ENCODE assay signal across 8 cellular contexts in the genomic region with DNA sequence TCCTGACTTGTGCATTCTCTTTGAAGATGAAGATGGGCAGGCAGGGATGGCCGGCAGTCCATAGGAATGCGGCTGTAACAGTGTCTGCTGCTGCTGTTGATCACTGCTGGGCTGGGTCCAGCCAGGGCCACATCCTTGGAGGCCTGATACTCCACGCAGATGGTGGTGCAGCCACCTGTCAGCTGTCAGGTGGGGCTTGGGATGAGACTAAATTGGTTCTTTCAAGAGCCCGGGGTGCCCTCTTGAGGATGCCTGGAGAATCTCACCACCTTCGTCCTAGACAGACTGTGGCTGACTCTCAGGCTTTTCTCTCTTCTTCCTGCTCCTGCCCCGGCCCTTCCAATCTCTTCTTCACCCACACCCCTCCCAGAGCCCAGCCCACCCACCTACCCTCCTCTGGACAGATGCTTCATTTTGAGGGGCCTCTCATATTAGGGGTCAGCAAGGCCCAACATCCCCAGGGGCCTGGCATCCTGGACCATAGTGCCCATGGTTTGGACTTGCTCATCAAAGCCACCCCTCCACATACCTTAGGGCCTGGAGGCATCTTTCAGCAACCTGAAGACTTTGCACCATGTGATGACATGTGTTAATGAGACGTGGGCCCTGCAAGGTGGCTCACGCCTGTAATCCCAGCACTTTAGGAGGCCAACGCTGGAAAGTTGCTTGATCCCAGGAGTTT. TPM values are rescaled to one million over a fixed set of nuclear protein-coding genes. Genes with fewer than 3 reads are reported as not detected.
DNase-seq lines count a peak whose midpoint lies in the region; ATAC-seq, FAIRE-seq and TF ChIP-seq lines count a peak whose summit lies in the region.

No MANE protein-coding gene starts in this region.

- peak; percentile 33 for DNase-seq in NK-92 treated with Interleukin-12 subunit alpha and Interleukin-12 subunit beta, amount 100 ng/mL, for 24 hours (lab: John Stamatoyannopoulos, UW)
- DNase-seq in NK-92 (lab: John Stamatoyannopoulos, UW; ENCODE audit: unreplicated experiment) (no peak), NCI-H1436 (lab: John Stamatoyannopoulos, UW) (peak; percentile 77), T-helper 2 cell (peak in 4 of 5 experiments; percentile 30 to 58 (median 35)), K562 (ENCODE audit: extremely low read depth in 1 of 4, low spot score in 3 of 4) (peak; percentile 59 to 68 (median 63)), left kidney (ENCODE audit: low read depth, low spot score) (peak; percentile 72), GF-D8 (lab: John Stamatoyannopoulos, UW) (no peak)
- DNase-seq in stimulated activated CD4-positive, alpha-beta T cell treated with anti-CD3 and anti-CD28 coated beads, TNF-alpha, amount 100 ng/mL, for 24 hours (ENCODE audit: low read depth in 3 of 3) = peak; percentile 20 to 61 (median 37)

- no peaks in the 10 kb centered on the region for H3K79me2 ChIP-seq in K562 (ENCODE audit: control insufficient read depth, insufficient read depth, low read length)

- peaks cover 0 to 29% of the 10 kb centered on the region in 2 experiments; a peak in 3 of 5 replicates for H3K27me3 ChIP-seq in K562 (ENCODE audit: control insufficient read depth in 2 of 2, insufficient read depth in 2 of 2, low read length in 2 of 2)

- POLR2A ChIA-PET in K562 (lab: Yijun Ruan, JAX) = interaction anchor here (0.6 to 1.4 kb wide), 5 partner anchors 18 to 919 kb away, joined by 3 to 5 read pairs (median 4); a partner anchor contains a TSS

- H3K4me1 ChIP-seq in K562 (replicated peaks in 1 of 2; ENCODE audit: control insufficient read depth in 2 of 2, insufficient read depth in 2 of 2, low read length in 2 of 2) = peaks cover 0 to 6% of the 10 kb centered on the region in 2 experiments; a peak in 1 of 5 replicates

- in situ Hi-C loops in K562 (cut with MboI) = no loop called here

- WGBS in K562 (ENCODE audit: insufficient coverage, low coverage, missing lambda C conversion rate) = 9% methylated on average over 8 of the region's 9 CpGs

- peak; percentile 95 for ATAC-seq in K562

- TF ChIP-seq POLR2A in K562 (conservative IDR thresholded peaks at IDR 0.05) = no peak

- no peak overlapping the region for H3K4me3 ChIP-seq in K562

- no peak for TF ChIP-seq EP300 in K562 (IDR thresholded peaks at IDR 0.05; ENCODE audit: low read length)

- TF ChIP-seq CTCF in K562 (IDR thresholded peaks at IDR 0.05 in 2 of 3, conservative IDR thresholded peaks at IDR 0.05 in 1 of 3; ENCODE audit: insufficient read depth in 2 of 3, low read depth in 1 of 3, low read length in 3 of 3) = peak; percentile 71 to 81 (median 81)

- H3K36me3 ChIP-seq in K562 (ENCODE audit: control insufficient read depth, insufficient read depth, low read length) = peaks cover 2% of the 10 kb centered on the region; the same call in 1 of the 3 replicates

- FAIRE-seq in K562 (lab: Jason Lieb, UNC) = peak; percentile 94

- H3K27ac ChIP-seq in K562 (ENCODE audit: extremely low read depth, low read depth, low read length) = no peak overlapping the region

- no peak overlapping the region for H3K4me2 ChIP-seq in K562 (ENCODE audit: insufficient read depth, low read length)

- H3K9me1 ChIP-seq in K562 (ENCODE audit: control insufficient read depth, insufficient read depth, low read length) = no peaks in the 10 kb centered on the region

- no peak overlapping the region for H2AFZ ChIP-seq in K562 (ENCODE audit: low read depth, low read length)

- CTCF ChIA-PET in K562 (lab: Yijun Ruan, JAX; ENCODE audit: low intra/inter-chr PET ratio) = interaction anchor here (0.6 to 1.2 kb wide), 3 partner anchors 26 to 103 kb away, joined by 3 to 6 read pairs (median 4); no protein-coding TSS in a partner anchor

- no peak overlapping the region for H3K9ac ChIP-seq in K562 (ENCODE audit: insufficient read depth in 1 of 2, low read depth in 2 of 2, low read length in 2 of 2)

- intact Hi-C loops in K562 (cut with micrococcal nuclease) = loop anchor here (1.0 to 5.0 kb wide), 2 partner anchors 26 to 105 kb away; no protein-coding TSS in a partner anchor

- H3K9me3 ChIP-seq in K562 (replicated peaks; ENCODE audit: control insufficient read depth, insufficient read depth, low read depth, low read length) = no peaks in the 10 kb centered on the region

- TF ChIP-seq RAD21 in K562 (CRISPR knock-in tag; conservative IDR thresholded peaks at IDR 0.05 in 1 of 2, IDR thresholded peaks at IDR 0.05 in 1 of 2) = peak; percentile 40 to 64

- no TSS peak for BruUV-seq in K562 (replicated peaks; lab: Mats Ljungman, UMichigan)

- H4K20me1 ChIP-seq in K562 (replicated peaks; ENCODE audit: control insufficient read depth, insufficient read depth, low read length) = peaks cover 16% of the 10 kb centered on the region; the same call in 1 of the 2 replicates

RNA-seq across cellular contexts. Expression of a gene that starts 19.1 kb away (rescaled TPM):
- 62.5 and 143 TPM in 2 replicates for total RNA-seq in K562 (2011; cell fraction: chromatin; rRNA removed; ENCODE audit: low replicate concordance)
- 91.2 and 91.6 TPM in 2 replicates for total RNA-seq in K562 (2011; cell fraction: nucleolus; rRNA removed)
- total RNA-seq in K562 (2011; cell fraction: nucleoplasm; rRNA removed) = 59.7 and 61.4 TPM in 2 replicates
- total RNA-seq in K562 (2014; rRNA removed) (6.1 and 7.3 TPM in 2 replicates), K562 (2014; rRNA removed; fragmentation: Illumina TruSeq; extraction: Trizol) (2.4 and 2.9 TPM in 2 replicates), K562 (2015; rRNA removed; fragmentation: Illumina TruSeq; extraction: Trizol) (5.8 and 6.7 TPM in 2 replicates), K562 (2021) (11.5 and 11.9 TPM in 2 replicates)
- polyA plus RNA-seq in K562 (2011; rRNA removed) (5.3 and 15.3 TPM in 2 replicates), K562 (2014; fragmentation: Illumina TruSeq; extraction: Trizol) (5.9 and 7.7 TPM in 2 replicates), K562 (2014; fragmentation: Nextera tagmentation; extraction: Ambion mirVana) (under 1 TPM; 0.32 to 0.48 TPM), K562 (2014; rRNA removed) (9.7 and 9.8 TPM in 2 replicates)
- polyA plus RNA-seq in K562 (2011; cell fraction: cytosol; rRNA removed) = 4.4 and 5.7 TPM in 2 replicates
- polyA plus RNA-seq in K562 (2011; cell fraction: nucleus; rRNA removed) = 122 and 141 TPM in 2 replicates
- polyA plus RNA-seq in K562 (2012) = 9.6 and 15.9 TPM in 2 replicates
- 4.7 and 5.6 TPM in 2 replicates for polyA minus RNA-seq in K562 (2011; rRNA and poly(A)+ RNA removed)
- polyA minus RNA-seq in K562 (2011; cell fraction: cytosol; rRNA and poly(A)+ RNA removed) = 8.6 and 9.9 TPM in 2 replicates
- 38.2 and 40.1 TPM in 2 replicates for polyA minus RNA-seq in K562 (2011; cell fraction: nucleus; rRNA and poly(A)+ RNA removed)

RNA-seq across cellular contexts. Expression of a gene that starts 28.9 kb away (rescaled TPM):
- 25.1 and 49.5 TPM in 2 replicates for total RNA-seq in K562 (2011; cell fraction: chromatin; rRNA removed; ENCODE audit: low replicate concordance)
- total RNA-seq in K562 (2011; cell fraction: nucleolus; rRNA removed) = 40.0 and 45.0 TPM in 2 replicates
- 37.7 and 40.2 TPM in 2 replicates for total RNA-seq in K562 (2011; cell fraction: nucleoplasm; rRNA removed)
- total RNA-seq in K562 (2014; rRNA removed) (68.6 and 83.9 TPM in 2 replicates), K562 (2014; rRNA removed; fragmentation: Illumina TruSeq; extraction: Trizol) (46.9 and 50.2 TPM in 2 replicates), K562 (2015; rRNA removed; fragmentation: Illumina TruSeq; extraction: Trizol) (52.3 and 53.1 TPM in 2 replicates), K562 (2021) (71.2 and 82.9 TPM in 2 replicates)
- polyA plus RNA-seq in K562 (2011; rRNA removed) (67.3 and 101 TPM in 2 replicates), K562 (2014; fragmentation: Illumina TruSeq; extraction: Trizol) (105 and 108 TPM in 2 replicates), K562 (2014; fragmentation: Nextera tagmentation; extraction: Ambion mirVana) (10 to 100 TPM; 27.8 to 47.8 TPM), K562 (2014; rRNA removed) (67.4 and 83.9 TPM in 2 replicates)
- polyA plus RNA-seq in K562 (2011; cell fraction: cytosol; rRNA removed) = 154 and 231 TPM in 2 replicates
- 49.9 and 54.1 TPM in 2 replicates for polyA plus RNA-seq in K562 (2011; cell fraction: nucleus; rRNA removed)
- 60.8 and 104 TPM in 2 replicates for polyA plus RNA-seq in K562 (2012)
- polyA minus RNA-seq in K562 (2011; rRNA and poly(A)+ RNA removed) = 82.5 and 100 TPM in 2 replicates
- polyA minus RNA-seq in K562 (2011; cell fraction: cytosol; rRNA and poly(A)+ RNA removed) = 43.6 and 55.3 TPM in 2 replicates
- polyA minus RNA-seq in K562 (2011; cell fraction: nucleus; rRNA and poly(A)+ RNA removed) = 28.5 and 32.1 TPM in 2 replicates

RNA-seq across cellular contexts. Expression of a gene that starts 29.0 kb away (rescaled TPM):
- 1.0 and 1.1 TPM in 2 replicates for total RNA-seq in K562 (2011; cell fraction: chromatin; rRNA removed; ENCODE audit: low replicate concordance)
- 0.50 and 0.66 TPM in 2 replicates for total RNA-seq in K562 (2011; cell fraction: nucleolus; rRNA removed)
- 1.1 TPM in 2 replicates for total RNA-seq in K562 (2011; cell fraction: nucleoplasm; rRNA removed)
- total RNA-seq in K562 (2014; rRNA removed) (0.37 TPM in 1 of 2 replicates, not detected in the other), K562 (2014; rRNA removed; fragmentation: Illumina TruSeq; extraction: Trizol) (0.22 and 0.40 TPM in 2 replicates), K562 (2015; rRNA removed; fragmentation: Illumina TruSeq; extraction: Trizol) (0.47 and 0.64 TPM in 2 replicates), K562 (2021) (0.73 and 1.0 TPM in 2 replicates)
- polyA plus RNA-seq in K562 (2011; rRNA removed) (0.59 and 0.72 TPM in 2 replicates), K562 (2014; fragmentation: Illumina TruSeq; extraction: Trizol) (1.4 and 1.9 TPM in 2 replicates), K562 (2014; fragmentation: Nextera tagmentation; extraction: Ambion mirVana) (under 1 TPM; 0.39 TPM), K562 (2014; rRNA removed) (0.53 and 1.4 TPM in 2 replicates)
- polyA plus RNA-seq in K562 (2011; cell fraction: cytosol; rRNA removed) = 0.88 and 0.94 TPM in 2 replicates
- 1.5 and 2.2 TPM in 2 replicates for polyA plus RNA-seq in K562 (2011; cell fraction: nucleus; rRNA removed)
- 1.5 and 2.6 TPM in 2 replicates for polyA plus RNA-seq in K562 (2012)
- 0.30 and 0.42 TPM in 2 replicates for polyA minus RNA-seq in K562 (2011; rRNA and poly(A)+ RNA removed)
- polyA minus RNA-seq in K562 (2011; cell fraction: cytosol; rRNA and poly(A)+ RNA removed) = not detected in 2 replicates
- polyA minus RNA-seq in K562 (2011; cell fraction: nucleus; rRNA and poly(A)+ RNA removed) = 0.27 and 0.44 TPM in 2 replicates

RNA-seq across cellular contexts. Expression of a gene that starts 38.6 kb away (rescaled TPM):
- total RNA-seq in K562 (2011; cell fraction: chromatin; rRNA removed; ENCODE audit: low replicate concordance) = 69.2 and 220 TPM in 2 replicates
- 148 and 158 TPM in 2 replicates for total RNA-seq in K562 (2011; cell fraction: nucleolus; rRNA removed)
- 96.5 and 102 TPM in 2 replicates for total RNA-seq in K562 (2011; cell fraction: nucleoplasm; rRNA removed)
- 23.2 and 29.9 TPM in 2 replicates for total RNA-seq in K562 (2014; rRNA removed)
- 5.7 and 8.5 TPM in 2 replicates for total RNA-seq in K562 (2014; rRNA removed; fragmentation: Illumina TruSeq; extraction: Trizol)
- 11.8 and 13.7 TPM in 2 replicates for total RNA-seq in K562 (2015; rRNA removed; fragmentation: Illumina TruSeq; extraction: Trizol)
- total RNA-seq in K562 (2021) = 24.0 and 28.8 TPM in 2 replicates
- 19.3 and 32.0 TPM in 2 replicates for polyA plus RNA-seq in K562 (2011; rRNA removed)
- 25.1 and 31.5 TPM in 2 replicates for polyA plus RNA-seq in K562 (2011; cell fraction: cytosol; rRNA removed)
- polyA plus RNA-seq in K562 (2011; cell fraction: nucleus; rRNA removed) = 364 and 377 TPM in 2 replicates
- polyA plus RNA-seq in K562 (2012) = 26.3 and 41.4 TPM in 2 replicates
- 13.6 and 20.9 TPM in 2 replicates for polyA plus RNA-seq in K562 (2014; fragmentation: Illumina TruSeq; extraction: Trizol)
- 1 to 10 TPM in 1 of 2 experiments, under 1 TPM in 1; 0.25 to 1.2 TPM for polyA plus RNA-seq in K562 (2014; fragmentation: Nextera tagmentation; extraction: Ambion mirVana)
- 31.9 and 32.9 TPM in 2 replicates for polyA plus RNA-seq in K562 (2014; rRNA removed)
- polyA minus RNA-seq in K562 (2011; rRNA and poly(A)+ RNA removed) = 10.1 and 10.3 TPM in 2 replicates
- polyA minus RNA-seq in K562 (2011; cell fraction: cytosol; rRNA and poly(A)+ RNA removed) = 6.3 and 8.0 TPM in 2 replicates
- 64.5 and 81.4 TPM in 2 replicates for polyA minus RNA-seq in K562 (2011; cell fraction: nucleus; rRNA and poly(A)+ RNA removed)

RNA-seq across cellular contexts. Expression of a gene that starts 48.5 kb away (rescaled TPM):
- 4.1 and 13.9 TPM in 2 replicates for total RNA-seq in K562 (2011; cell fraction: chromatin; rRNA removed; ENCODE audit: low replicate concordance)
- total RNA-seq in K562 (2011; cell fraction: nucleolus; rRNA removed) = 7.8 and 13.2 TPM in 2 replicates
- total RNA-seq in K562 (2011; cell fraction: nucleoplasm; rRNA removed) = 7.0 and 11.1 TPM in 2 replicates
- total RNA-seq in K562 (2014; rRNA removed) (2.2 TPM in 2 replicates), K562 (2014; rRNA removed; fragmentation: Illumina TruSeq; extraction: Trizol) (1.6 and 2.0 TPM in 2 replicates), K562 (2015; rRNA removed; fragmentation: Illumina TruSeq; extraction: Trizol) (1.1 TPM in 2 replicates), K562 (2021) (6.9 and 7.9 TPM in 2 replicates)
- polyA plus RNA-seq in K562 (2011; rRNA removed) (5.2 and 5.5 TPM in 2 replicates), K562 (2014; fragmentation: Illumina TruSeq; extraction: Trizol) (2.9 and 4.1 TPM in 2 replicates), K562 (2014; fragmentation: Nextera tagmentation; extraction: Ambion mirVana) (under 1 TPM; 0.11 TPM), K562 (2014; rRNA removed) (4.6 and 4.7 TPM in 2 replicates)
- polyA plus RNA-seq in K562 (2011; cell fraction: cytosol; rRNA removed) = 4.0 and 12.5 TPM in 2 replicates
- polyA plus RNA-seq in K562 (2011; cell fraction: nucleus; rRNA removed) = 9.0 and 21.6 TPM in 2 replicates
- polyA plus RNA-seq in K562 (2012) = 9.4 and 10.4 TPM in 2 replicates
- polyA minus RNA-seq in K562 (2011; rRNA and poly(A)+ RNA removed) = 3.1 and 4.7 TPM in 2 replicates
- 4.2 and 7.2 TPM in 2 replicates for polyA minus RNA-seq in K562 (2011; cell fraction: cytosol; rRNA and poly(A)+ RNA removed)
- polyA minus RNA-seq in K562 (2011; cell fraction: nucleus; rRNA and poly(A)+ RNA removed) = 7.6 and 8.6 TPM in 2 replicates

Comparison
In these comparisons a context has a peak if more than half of its experiments do, and no peak if none do; other contexts are left out.
1. DNase-seq: peak in NK-92 treated with Interleukin-12 subunit alpha and Interleukin-12 subunit beta, amount 100 ng/mL, for 24 hours (single experiment), NCI-H1436 (single experiment), T-helper 2 cell (4 of 5), K562 (4 of 4), left kidney (single experiment) and stimulated activated CD4-positive, alpha-beta T cell treated with anti-CD3 and anti-CD28 coated beads, TNF-alpha, amount 100 ng/mL, for 24 hours (3 of 3); none in NK-92 (single experiment) and GF-D8 (single experiment).